8 cellular contexts compared by ENCODE assay signal in the genomic region with DNA sequence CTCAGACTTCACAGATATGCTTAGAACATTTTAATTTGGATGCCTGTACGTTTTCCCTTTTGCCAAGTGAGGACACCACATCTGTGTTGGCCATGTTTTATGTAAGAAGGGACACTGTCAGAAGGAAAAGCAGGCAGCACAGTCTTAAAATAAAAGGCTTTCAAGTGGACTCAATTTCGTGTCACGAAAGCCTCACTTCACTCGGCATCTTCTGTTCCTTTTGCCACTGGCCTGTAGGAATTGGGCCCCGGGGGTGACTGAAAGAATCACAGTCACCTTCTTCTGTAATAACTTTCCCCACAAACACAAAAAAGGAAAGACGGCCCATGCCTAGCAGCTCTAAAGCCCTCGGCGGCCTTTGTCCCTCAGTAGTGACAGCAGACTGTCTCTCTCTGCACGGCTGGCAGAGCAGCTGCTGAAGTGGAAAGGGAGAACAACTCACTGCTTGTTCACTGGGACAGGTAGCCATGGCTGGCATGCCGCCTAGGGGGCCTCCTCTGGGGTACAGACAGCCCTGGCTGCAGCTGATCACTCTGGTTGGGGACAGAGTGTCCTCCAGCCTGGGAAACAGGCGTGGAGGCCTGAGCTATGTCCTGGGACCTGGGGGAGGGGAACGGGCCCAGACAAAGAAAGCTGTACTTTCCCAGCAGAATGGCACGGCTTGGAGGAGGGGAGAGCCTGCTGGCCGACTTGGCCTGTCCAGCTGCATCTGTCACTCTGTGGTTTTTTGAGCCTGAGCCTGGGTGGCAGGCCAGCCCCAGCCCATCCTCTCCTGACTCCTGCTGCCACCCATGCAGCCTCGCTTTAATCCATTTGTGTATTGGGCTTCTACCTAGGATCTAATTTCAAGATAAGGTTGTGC. TPM values are rescaled to one million over a fixed set of nuclear protein-coding genes. Genes with fewer than 3 reads are reported as not detected.
DNase-seq lines count a peak whose midpoint lies in the region; ATAC-seq, FAIRE-seq and TF ChIP-seq lines count a peak whose summit lies in the region.

No MANE protein-coding gene starts in this region.

- TF ChIP-seq CTCF in WTC11 (IDR thresholded peaks at IDR 0.05): no peak
- no peak for TF ChIP-seq CTCF in A673 (conservative IDR thresholded peaks at IDR 0.05; ENCODE audit: low read depth, low read length)

- DNase-seq in WTC11 (ENCODE audit: low spot score) (peak; percentile 44), islet precursor cell (peak; percentile 92), small intestine (peak; percentile 63), A673 (ENCODE audit: low spot score) (no peak), D341Med (ENCODE audit: low spot score) (no peak)
- DNase-seq in activated naive CD8-positive, alpha-beta T cell treated with anti-CD3 and anti-CD28 coated beads for 36 hours: no peak
- DNase-seq in activated T-helper 2 cell treated with anti-CD3 and anti-CD28 coated beads, Interferon-gamma antibody, Interleukin-2, Interleukin-4, amounts not matched to agents 10 μg/mL and 5 μg/mL and 100 μg/mL, durations not matched to agents 14 hours and 24 hours and 36 hours (ENCODE audit: low spot score): no peak

- no peaks in the 10 kb centered on the region for H3K27me3 ChIP-seq in small intestine (ENCODE audit: control insufficient read depth in 2 of 2, insufficient read depth in 2 of 2, low read length in 2 of 2)
- no peaks in the 10 kb centered on the region for H3K27me3 ChIP-seq in A673 (replicated peaks; ENCODE audit: insufficient read depth, low read depth, low read length, poor library complexity)

- H3K27ac Mint-ChIP-seq in WTC11: peak overlapping the region; percentile 69
- no peak overlapping the region for H3K27ac Mint-ChIP-seq in activated naive CD8-positive, alpha-beta T cell treated with anti-CD3 and anti-CD28 coated beads for 36 hours
- no peak overlapping the region for H3K27ac Mint-ChIP-seq in activated T-helper 2 cell treated with anti-CD3 and anti-CD28 coated beads, Interferon-gamma antibody, Interleukin-2, Interleukin-4, amounts not matched to agents 10 μg/mL and 5 μg/mL and 100 μg/mL, durations not matched to agents 14 hours and 24 hours and 36 hours

- BruUV-seq in A673 (replicated peaks; lab: Mats Ljungman, UMichigan): no TSS peak

- H3K4me3 Mint-ChIP-seq in WTC11: peak overlapping the region; percentile 32
- no peak overlapping the region for H3K4me3 Mint-ChIP-seq in activated naive CD8-positive, alpha-beta T cell treated with anti-CD3 and anti-CD28 coated beads for 36 hours
- no peak overlapping the region for H3K4me3 Mint-ChIP-seq in activated T-helper 2 cell treated with anti-CD3 and anti-CD28 coated beads, Interferon-gamma antibody, Interleukin-2, Interleukin-4, amounts not matched to agents 10 μg/mL and 5 μg/mL and 100 μg/mL, durations not matched to agents 14 hours and 24 hours and 36 hours (ENCODE audit: low read depth)

- H3K4me1 ChIP-seq in small intestine (ENCODE audit: control insufficient read depth in 2 of 2, insufficient read depth in 1 of 2, low read depth in 1 of 2, low read length in 1 of 2) (peaks cover 6 to 14% of the 10 kb centered on the region in 2 donors), A673 (ENCODE audit: insufficient read depth, low read length, poor library complexity, severe bottlenecking) (peaks cover 7% of the 10 kb centered on the region)

- peaks cover 85% of the 10 kb centered on the region for H3K4me1 Mint-ChIP-seq in WTC11
- H3K4me1 Mint-ChIP-seq in activated naive CD8-positive, alpha-beta T cell treated with anti-CD3 and anti-CD28 coated beads for 36 hours: peaks cover 39% of the 10 kb centered on the region
- H3K4me1 Mint-ChIP-seq in activated T-helper 2 cell treated with anti-CD3 and anti-CD28 coated beads, Interferon-gamma antibody, Interleukin-2, Interleukin-4, amounts not matched to agents 10 μg/mL and 5 μg/mL and 100 μg/mL, durations not matched to agents 14 hours and 24 hours and 36 hours (ENCODE audit: low read depth): peaks cover 31% of the 10 kb centered on the region

- intact Hi-C loops in A673 (cut with micrococcal nuclease; ENCODE audit: unreplicated experiment): no loop called here
- intact Hi-C loops in activated T-helper 2 cell treated with anti-CD3 and anti-CD28 coated beads, Interferon-gamma antibody, Interleukin-2, Interleukin-4, amounts not matched to agents 10 μg/mL and 5 μg/mL and 100 μg/mL, durations not matched to agents 14 hours and 24 hours and 36 hours (cut with micrococcal nuclease): no loop called here

- POLR2A ChIA-PET in WTC11 (lab: Charles Lee): interaction anchor here (1.5 kb wide), 1 partner anchor 9 kb away, joined by 5 read pairs; no protein-coding TSS in a partner anchor
- POLR2A ChIA-PET in A673 (lab: Charles Lee; ENCODE audit: low non-redundant PET): no interaction called here

- peaks cover 10% of the 10 kb centered on the region for H3K27me3 Mint-ChIP-seq in WTC11 (ENCODE audit: low read depth)
- H3K27me3 Mint-ChIP-seq in activated naive CD8-positive, alpha-beta T cell treated with anti-CD3 and anti-CD28 coated beads for 36 hours: no peaks in the 10 kb centered on the region
- no peaks in the 10 kb centered on the region for H3K27me3 Mint-ChIP-seq in activated T-helper 2 cell treated with anti-CD3 and anti-CD28 coated beads, Interferon-gamma antibody, Interleukin-2, Interleukin-4, amounts not matched to agents 10 μg/mL and 5 μg/mL and 100 μg/mL, durations not matched to agents 14 hours and 24 hours and 36 hours (ENCODE audit: low read depth)

- H3K4me3 ChIP-seq in small intestine (ENCODE audit: low read depth in 1 of 2, low read length in 2 of 2) (no peak overlapping the region), A673 (ENCODE audit: low read depth, low read length, poor library complexity, severe bottlenecking) (no peak overlapping the region)

- WGBS in small intestine, 3 donors: 16 to 50% (median 29%) methylated on average over 15 of the region's 15 CpGs

- H3K9me3 ChIP-seq in small intestine (ENCODE audit: control insufficient read depth, low read depth): no peaks in the 10 kb centered on the region
- no peaks in the 10 kb centered on the region for H3K9me3 ChIP-seq in A673 (ENCODE audit: low read depth, low read length, poor library complexity, severe bottlenecking)

- FAIRE-seq in small intestine (lab: Jason Lieb, UNC): no peak

- H3K27ac ChIP-seq in small intestine (ENCODE audit: low read depth in 1 of 2, low read length in 1 of 2) (peak overlapping the region; percentile 42 to 83), A673 (ENCODE audit: low read depth, low read length, poor library complexity, severe bottlenecking) (no peak overlapping the region)

- H3K36me3 ChIP-seq in small intestine (ENCODE audit: control insufficient read depth in 2 of 2, insufficient read depth in 2 of 2, low read length in 2 of 2) (no peaks in the 10 kb centered on the region), A673 (ENCODE audit: insufficient read depth, low read length, poor library complexity, severe bottlenecking) (no peaks in the 10 kb centered on the region)

- ATAC-seq in GM18907 (IDR thresholded peaks at IDR 0.05; ENCODE audit: unreplicated experiment) (peak; percentile 15), WTC11 (no peak; the same call in 1 of the 2 replicates)

- CTCF ChIA-PET in WTC11 (lab: Charles Lee) (interaction anchor here (0.8 to 7.3 kb wide), 13 partner anchors 10 to 106 kb away, joined by 3 to 74 read pairs (median 4); a partner anchor contains a TSS), A673 (lab: Charles Lee) (interaction anchor here (1.0 kb wide), 1 partner anchor 10 kb away, joined by 3 read pairs; no protein-coding TSS in a partner anchor)

- no peaks in the 10 kb centered on the region for H3K9me3 Mint-ChIP-seq in WTC11
- no peaks in the 10 kb centered on the region for H3K9me3 Mint-ChIP-seq in activated naive CD8-positive, alpha-beta T cell treated with anti-CD3 and anti-CD28 coated beads for 36 hours
- no peaks in the 10 kb centered on the region for H3K9me3 Mint-ChIP-seq in activated T-helper 2 cell treated with anti-CD3 and anti-CD28 coated beads, Interferon-gamma antibody, Interleukin-2, Interleukin-4, amounts not matched to agents 10 μg/mL and 5 μg/mL and 100 μg/mL, durations not matched to agents 14 hours and 24 hours and 36 hours

- peaks cover 3% of the 10 kb centered on the region for H3K36me3 Mint-ChIP-seq in WTC11
- no peaks in the 10 kb centered on the region for H3K36me3 Mint-ChIP-seq in activated naive CD8-positive, alpha-beta T cell treated with anti-CD3 and anti-CD28 coated beads for 36 hours
- H3K36me3 Mint-ChIP-seq in activated T-helper 2 cell treated with anti-CD3 and anti-CD28 coated beads, Interferon-gamma antibody, Interleukin-2, Interleukin-4, amounts not matched to agents 10 μg/mL and 5 μg/mL and 100 μg/mL, durations not matched to agents 14 hours and 24 hours and 36 hours (ENCODE audit: low read depth): no peaks in the 10 kb centered on the region

RNA-seq across cellular contexts. Expression of a gene that starts 4.4 kb away (rescaled TPM):
- total RNA-seq in WTC11 (2021): 15.7 to 16.7 TPM (median 16.2 TPM) in 3 replicates
- 100 to 1,000 TPM in 1 of 3 donors, 10 to 100 TPM in 2; 16.9 to 136 (median 86.7) TPM for polyA plus RNA-seq in small intestine
- 0.71 and 1.6 TPM in 2 replicates for total RNA-seq in A673 (2021)
- 1 to 10 TPM; 5.6 to 6.2 TPM for total RNA-seq in activated naive CD8-positive, alpha-beta T cell treated with anti-CD3 and anti-CD28 coated beads for 36 hours
- 0.66 and 1.7 TPM in 2 replicates for total RNA-seq in activated T-helper 2 cell treated with anti-CD3 and anti-CD28 coated beads, Interferon-gamma antibody, Interleukin-2, Interleukin-4, amounts not matched to agents 10 μg/mL and 5 μg/mL and 100 μg/mL, durations not matched to agents 14 hours and 24 hours and 36 hours

RNA-seq across cellular contexts. Expression of a gene that starts 14.6 kb away (rescaled TPM):
- 1.6 to 2.1 TPM (median 1.6 TPM) in 3 replicates for total RNA-seq in WTC11 (2021)
- 10 to 100 TPM in 1 of 3 donors, 1 to 10 TPM in 2; 4.0 to 39.4 (median 6.8) TPM for polyA plus RNA-seq in small intestine
- total RNA-seq in A673 (2021): 0.54 and 1.1 TPM in 2 replicates
- total RNA-seq in activated naive CD8-positive, alpha-beta T cell treated with anti-CD3 and anti-CD28 coated beads for 36 hours: under 1 TPM; 0.12 to 0.49 TPM
- 0.64 and 1.5 TPM in 2 replicates for total RNA-seq in activated T-helper 2 cell treated with anti-CD3 and anti-CD28 coated beads, Interferon-gamma antibody, Interleukin-2, Interleukin-4, amounts not matched to agents 10 μg/mL and 5 μg/mL and 100 μg/mL, durations not matched to agents 14 hours and 24 hours and 36 hours

RNA-seq across cellular contexts. Expression of a gene that starts 36.7 kb away (rescaled TPM):
- total RNA-seq in WTC11 (2021) (31.0 to 36.8 TPM (median 35.9 TPM) in 3 replicates), A673 (2021) (41.8 and 42.1 TPM in 2 replicates)
- polyA plus RNA-seq in small intestine: 10 to 100 TPM in 2 of 3 donors, 1 to 10 TPM in 1; 8.1 to 14.5 (median 12.2) TPM
- total RNA-seq in activated naive CD8-positive, alpha-beta T cell treated with anti-CD3 and anti-CD28 coated beads for 36 hours: 10 to 100 TPM; 45.6 to 47.6 TPM
- 24.6 and 25.6 TPM in 2 replicates for total RNA-seq in activated T-helper 2 cell treated with anti-CD3 and anti-CD28 coated beads, Interferon-gamma antibody, Interleukin-2, Interleukin-4, amounts not matched to agents 10 μg/mL and 5 μg/mL and 100 μg/mL, durations not matched to agents 14 hours and 24 hours and 36 hours

RNA-seq across cellular contexts. Expression of a gene that starts 52.9 kb away (rescaled TPM):
- total RNA-seq in WTC11 (2021) (0.11 TPM in 1 of 3 replicates, not detected in the others), A673 (2021) (0.80 and 1.4 TPM in 2 replicates)
- polyA plus RNA-seq in small intestine: under 1 TPM in 1 of 3 donors, not detected in 2; 0.28 TPM
- not detected for total RNA-seq in activated naive CD8-positive, alpha-beta T cell treated with anti-CD3 and anti-CD28 coated beads for 36 hours
- total RNA-seq in activated T-helper 2 cell treated with anti-CD3 and anti-CD28 coated beads, Interferon-gamma antibody, Interleukin-2, Interleukin-4, amounts not matched to agents 10 μg/mL and 5 μg/mL and 100 μg/mL, durations not matched to agents 14 hours and 24 hours and 36 hours: not detected in 2 replicates

Comparison
In these comparisons a context has a peak if more than half of its experiments do, and no peak if none do; other contexts are left out.
1. DNase-seq: peak in WTC11 (single experiment), islet precursor cell (single experiment) and small intestine (single experiment); none in A673 (single experiment), activated naive CD8-positive, alpha-beta T cell treated with anti-CD3 and anti-CD28 coated beads for 36 hours (single experiment), activated T-helper 2 cell treated with anti-CD3 and anti-CD28 coated beads, Interferon-gamma antibody, Interleukin-2, Interleukin-4, amounts not matched to agents 10 μg/mL and 5 μg/mL and 100 μg/mL, durations not matched to agents 14 hours and 24 hours and 36 hours (single experiment) and D341Med (single experiment).